ENCODE assay signal across 21 cellular contexts in genomic region chr6:9745966-9746365, GRCh38.
"Had no signal": no experiment of that assay in that cellular context is flagged by ENCODE, and none has a peak within 500 bp of the region (broad histone marks: within the 10 kb centered on the region; RNA-seq: fewer than 3 reads in every experiment).

No MANE protein-coding gene starts in this region.

- DNase-seq: activated B cell treated with CpG ODN at 0.5 μM for 24 hours; activated CD4-positive, alpha-beta T cell treated with anti-CD3 and anti-CD28 coated beads for 36 hours; activated CD4-positive, alpha-beta T cell treated with anti-CD3 and anti-CD28 coated beads, Interleukin-2, amount 50 U/mL, for 48 hours; activated CD8-positive, alpha-beta memory T cell treated with anti-CD3 and anti-CD28 coated beads, Interleukin-2, amount 50 U/mL, for 48 hours; activated effector memory CD4-positive, alpha-beta T cell treated with anti-CD3 and anti-CD28 coated beads, Interleukin-2, amount 50 U/mL, for 16 hours; activated naive CD4-positive, alpha-beta T cell treated with anti-CD3 and anti-CD28 coated beads, Interleukin-2, amount 10 ng/mL, durations not matched to agents 7 days and 5 days; activated T-cell treated with anti-CD3 and anti-CD28 coated beads, Interleukin-2, amount 50 U/mL, for 72 hours; anterior cingulate cortex; body of pancreas; foreskin fibroblast; lower lobe of right lung; naive B cell; nucleus accumbens; right cardiac atrium; stimulated activated CD4-positive, alpha-beta T cell treated with anti-CD3 and anti-CD28 coated beads, Interleukin-12 subunit alpha, Interleukin-12 subunit beta, amount 100 ng/mL, for 4 hours; substantia nigra; T1000; thyroid gland had no signal

- H3K9ac ChIP-seq: parathyroid adenoma had no signal

- H3K27me3 Mint-ChIP-seq: activated B cell treated with CpG ODN at 0.5 μM for 24 hours; activated CD4-positive, alpha-beta T cell treated with anti-CD3 and anti-CD28 coated beads for 36 hours; activated naive CD4-positive, alpha-beta T cell treated with anti-CD3 and anti-CD28 coated beads, Interleukin-2, amount 10 ng/mL, durations not matched to agents 7 days and 5 days; naive B cell; stimulated activated naive CD8-positive, alpha-beta T cell treated with anti-CD3 and anti-CD28 coated beads, Interleukin-15, Interleukin-2, amounts not matched to agents 100 ng/mL and 50 ng/mL, for 24 hours had no signal

- H2AFZ ChIP-seq: parathyroid adenoma had no signal

- H3K9me3 ChIP-seq: body of pancreas, lower lobe of right lung, thyroid gland had no signal

- H3K9me3 Mint-ChIP-seq: activated naive CD4-positive, alpha-beta T cell treated with anti-CD3 and anti-CD28 coated beads, Interleukin-2, amount 10 ng/mL, durations not matched to agents 7 days and 5 days; stimulated activated naive CD8-positive, alpha-beta T cell treated with anti-CD3 and anti-CD28 coated beads, Interleukin-15, Interleukin-2, amounts not matched to agents 100 ng/mL and 50 ng/mL, for 24 hours had no signal

- H3K4me1 ChIP-seq: body of pancreas, lower lobe of right lung, parathyroid adenoma, thyroid gland had no signal

- H3K36me3 Mint-ChIP-seq: activated naive CD4-positive, alpha-beta T cell treated with anti-CD3 and anti-CD28 coated beads, Interleukin-2, amount 10 ng/mL, durations not matched to agents 7 days and 5 days; naive B cell had no signal

- H3K27ac ChIP-seq: body of pancreas, lower lobe of right lung, parathyroid adenoma, thyroid gland had no signal

- H3K4me1 Mint-ChIP-seq: activated B cell treated with CpG ODN at 0.5 μM for 24 hours; activated CD4-positive, alpha-beta T cell treated with anti-CD3 and anti-CD28 coated beads for 36 hours; activated naive CD4-positive, alpha-beta T cell treated with anti-CD3 and anti-CD28 coated beads, Interleukin-2, amount 10 ng/mL, durations not matched to agents 7 days and 5 days; naive B cell had no signal

- H3K4me3 ChIP-seq: body of pancreas, lower lobe of right lung, thyroid gland had no signal

- H3K4me3 Mint-ChIP-seq: activated B cell treated with CpG ODN at 0.5 μM for 24 hours; activated CD4-positive, alpha-beta T cell treated with anti-CD3 and anti-CD28 coated beads for 36 hours; activated naive CD4-positive, alpha-beta T cell treated with anti-CD3 and anti-CD28 coated beads, Interleukin-2, amount 10 ng/mL, durations not matched to agents 7 days and 5 days; activated T-cell treated with anti-CD3 and anti-CD28 coated beads, Interleukin-2, amount 50 U/mL, for 72 hours; naive B cell; stimulated activated naive CD8-positive, alpha-beta T cell treated with anti-CD3 and anti-CD28 coated beads, Interleukin-15, Interleukin-2, amounts not matched to agents 100 ng/mL and 50 ng/mL, for 24 hours had no signal

- ATAC-seq: activated CD4-positive, alpha-beta T cell treated with anti-CD3 and anti-CD28 coated beads for 36 hours; activated T-cell treated with anti-CD3 and anti-CD28 coated beads, Interleukin-2, amount 50 U/mL, for 72 hours; body of pancreas; left lobe of liver; lower lobe of right lung; right cardiac atrium had no signal

- H3K27ac Mint-ChIP-seq: activated B cell treated with CpG ODN at 0.5 μM for 24 hours; activated CD4-positive, alpha-beta T cell treated with anti-CD3 and anti-CD28 coated beads for 36 hours; activated naive CD4-positive, alpha-beta T cell treated with anti-CD3 and anti-CD28 coated beads, Interleukin-2, amount 10 ng/mL, durations not matched to agents 7 days and 5 days; activated T-cell treated with anti-CD3 and anti-CD28 coated beads, Interleukin-2, amount 50 U/mL, for 72 hours; naive B cell; stimulated activated naive CD8-positive, alpha-beta T cell treated with anti-CD3 and anti-CD28 coated beads, Interleukin-15, Interleukin-2, amounts not matched to agents 100 ng/mL and 50 ng/mL, for 24 hours had no signal

- H3K27me3 ChIP-seq: body of pancreas, thyroid gland had no signal

- H3K79me2 ChIP-seq: parathyroid adenoma had no signal

- H3K36me3 ChIP-seq: lower lobe of right lung, thyroid gland had no signal
